16 cellular contexts compared by ENCODE assay signal in the genomic region with DNA sequence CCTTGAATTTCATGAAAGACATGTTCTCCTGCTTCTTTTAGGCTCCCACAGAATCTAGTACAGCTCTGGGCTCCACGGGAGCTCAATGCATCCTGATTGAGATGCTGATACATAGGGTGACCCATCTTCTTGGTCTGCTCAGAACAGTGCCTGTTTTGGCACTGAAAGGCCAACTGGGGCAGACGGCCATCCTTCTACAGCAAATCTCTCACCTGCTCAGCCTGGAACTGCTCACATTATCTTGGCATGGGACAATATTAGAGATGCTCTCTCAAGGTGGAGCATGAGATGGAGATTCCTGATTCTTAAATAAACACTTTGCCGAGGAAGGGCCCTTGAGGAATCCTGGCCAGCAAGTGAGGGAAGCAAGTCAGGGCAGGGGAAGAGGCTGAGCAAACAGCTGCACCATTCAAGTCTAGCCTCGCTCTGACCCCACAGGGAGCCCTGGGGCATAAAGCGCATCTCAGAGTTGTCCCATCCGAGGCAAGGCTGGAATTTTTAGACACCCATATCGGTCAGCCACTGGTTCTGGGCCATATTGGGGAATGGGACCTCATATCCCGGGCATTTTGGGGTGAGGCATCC. TPM values are rescaled to one million over a fixed set of nuclear protein-coding genes. Genes with fewer than 3 reads are reported as not detected.
DNase-seq lines count a peak whose midpoint lies in the region; ATAC-seq, FAIRE-seq and TF ChIP-seq lines count a peak whose summit lies in the region.
"Had no signal": no experiment of that assay in that cellular context is flagged by ENCODE, and none has a peak within 500 bp of the region (broad histone marks: within the 10 kb centered on the region; RNA-seq: fewer than 3 reads in every experiment).

No MANE protein-coding gene starts in this region.

- in situ Hi-C loops in G401 (cut with HindIII; ENCODE audit: low sequenced_read_pairs), result no loop called here

- no peaks in the 10 kb centered on the region for H3K27me3 ChIP-seq in bronchial epithelial cell (ENCODE audit: control insufficient read depth, insufficient read depth, low read length)

- peak; percentile 73 for FAIRE-seq in bronchial epithelial cell (lab: Jason Lieb, UNC)
- FAIRE-seq: A549, D721Med, G401.6, GM12892 had no signal

- no peaks in the 10 kb centered on the region for H3K36me3 Mint-ChIP-seq in activated T-helper 17 cell treated with anti-CD3 and anti-CD28 coated beads, Interleukin-2, amount 50 U/mL, for 72 hours (ENCODE audit: low read depth)
- H3K36me3 Mint-ChIP-seq: CD14-positive monocyte; CD8-positive, alpha-beta T cell had no signal

- peaks cover 22% of the 10 kb centered on the region for H3K27me3 Mint-ChIP-seq in activated T-helper 17 cell treated with anti-CD3 and anti-CD28 coated beads, Interleukin-2, amount 50 U/mL, for 72 hours

- no peak overlapping the region for H3K4me3 ChIP-seq in bronchial epithelial cell (ENCODE audit: low read depth, low read length)
- H3K4me3 ChIP-seq: A549, GM23338 had no signal

- ATAC-seq in esophagus mucosa, result peak; percentile 64
- ATAC-seq in activated T-helper 17 cell treated with anti-CD3 and anti-CD28 coated beads, Interleukin-2, amount 50 U/mL, for 72 hours (replicated peaks), result no peak
- ATAC-seq: A549; CD8-positive, alpha-beta T cell; GM23338 had no signal

- no peaks in the 10 kb centered on the region for H3K36me3 ChIP-seq in bronchial epithelial cell (ENCODE audit: control insufficient read depth, insufficient read depth, low read length)

- peak; percentile 73 for DNase-seq in G401 (ENCODE audit: low spot score)
- peak; percentile 67 for DNase-seq in bronchial epithelial cell (ENCODE audit: low read depth)
- DNase-seq in MV-4-11 (lab: John Stamatoyannopoulos, UW), result no peak
- DNase-seq in DMS53 (lab: John Stamatoyannopoulos, UW), result no peak
- DNase-seq: CD8-positive, alpha-beta T cell; COR-L47; H7; IMR-90 had no signal

- no peaks in the 10 kb centered on the region for H3K4me1 Mint-ChIP-seq in activated T-helper 17 cell treated with anti-CD3 and anti-CD28 coated beads, Interleukin-2, amount 50 U/mL, for 72 hours

- H3K4me3 Mint-ChIP-seq in activated T-helper 17 cell treated with anti-CD3 and anti-CD28 coated beads, Interleukin-2, amount 50 U/mL, for 72 hours, result no peak overlapping the region
- H3K4me3 Mint-ChIP-seq: CD8-positive, alpha-beta T cell; GM23338 had no signal

- no peaks in the 10 kb centered on the region for H3K9me3 Mint-ChIP-seq in activated T-helper 17 cell treated with anti-CD3 and anti-CD28 coated beads, Interleukin-2, amount 50 U/mL, for 72 hours
- H3K9me3 Mint-ChIP-seq: CD8-positive, alpha-beta T cell; GM23338 had no signal

- no peak overlapping the region for H3K27ac Mint-ChIP-seq in activated T-helper 17 cell treated with anti-CD3 and anti-CD28 coated beads, Interleukin-2, amount 50 U/mL, for 72 hours
- H3K27ac Mint-ChIP-seq: CD14-positive monocyte; CD8-positive, alpha-beta T cell; GM23338 had no signal

- no peak for TF ChIP-seq CTCF in bronchial epithelial cell (IDR thresholded peaks at IDR 0.05; ENCODE audit: insufficient read depth, low read length, severe bottlenecking)

RNA-seq across cellular contexts. Expression of gene CSNK2A3, which starts 58.4 kb away (rescaled TPM):
- total RNA-seq in G401 (2014; rRNA removed; shearing (Covaris generic)), result 5.7 and 8.6 TPM in 2 replicates
- total RNA-seq in bronchial epithelial cell (2.1 and 2.8 TPM in 2 replicates), esophagus mucosa (0.84 TPM)
- total RNA-seq in activated T-helper 17 cell treated with anti-CD3 and anti-CD28 coated beads, Interleukin-2, amount 50 U/mL, for 72 hours, result 1 to 10 TPM in 1 of 2 donors, under 1 TPM in 1; 0.85 to 1.7 TPM

Comparison
In these comparisons a context has a peak if more than half of its experiments do, and no peak if none do; other contexts are left out.
1. DNase-seq: peak in G401 (single experiment) and bronchial epithelial cell (single experiment); none in MV-4-11 (single experiment) and DMS53 (single experiment).